Comparison of ENCODE assay signal across 8 cellular contexts in the genomic region with DNA sequence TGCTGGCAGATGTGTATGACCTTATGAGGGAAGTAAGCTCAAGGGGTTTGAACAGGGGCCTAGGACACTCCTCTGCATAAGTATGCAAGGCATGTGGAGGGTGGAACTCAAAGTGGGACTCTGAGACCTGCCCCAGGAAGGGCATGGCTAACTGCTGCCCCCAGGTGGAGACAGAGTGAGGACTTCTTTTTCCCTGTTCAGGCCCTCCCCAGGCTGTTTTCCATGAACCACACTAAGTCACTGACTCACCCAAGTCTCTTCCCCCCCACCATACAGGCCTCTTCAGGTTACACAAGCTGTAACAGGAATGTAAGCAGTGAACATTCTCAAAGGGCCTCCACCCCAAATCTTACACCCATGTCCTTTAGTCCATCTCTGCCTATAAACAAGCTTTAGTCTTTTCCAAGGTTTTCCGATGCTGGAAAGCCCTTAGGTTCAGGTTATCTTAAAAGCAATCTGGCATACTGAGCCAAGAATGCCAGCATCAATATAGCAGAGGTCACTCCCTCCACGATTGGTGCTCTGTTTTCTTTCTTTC. TPM values are rescaled to one million over a fixed set of nuclear protein-coding genes. Genes with fewer than 3 reads are reported as not detected.
A peak's percentile ranks its signal among the peaks of the same experiment; 100 is the strongest.
DNase-seq lines count a peak whose midpoint lies in the region; ATAC-seq and TF ChIP-seq lines count a peak whose summit lies in the region.

No MANE protein-coding gene starts in this region.

- peaks cover 8% of the 10 kb centered on the region for H3K79me1 ChIP-seq in trophoblast cell (ENCODE audit: low read length)

- no peak overlapping the region for H3K23ac ChIP-seq in trophoblast cell (ENCODE audit: low read length)

- no peak overlapping the region for H2BK12ac ChIP-seq in trophoblast cell (ENCODE audit: low read length)

- no peak overlapping the region for H3K9ac ChIP-seq in trophoblast cell (ENCODE audit: low read length)

- DNase-seq in BE2C (peak; percentile 75), RPMI8226 (peak; percentile 88), glomerular visceral epithelial cell (ENCODE audit: extremely low spot score) (peak; percentile 95), trophoblast cell (peak; percentile 98 to 99)
- peak; percentile 81 for DNase-seq in activated naive CD4-positive, alpha-beta T cell treated with Interleukin-2 at 50 U/mL for 16 hours

- ATAC-seq in HG02571 (IDR thresholded peaks at IDR 0.05; ENCODE audit: unreplicated experiment) (no peak), HG03521 (IDR thresholded peaks at IDR 0.05; ENCODE audit: unreplicated experiment) (no peak)

- H4K12ac ChIP-seq in trophoblast cell (ENCODE audit: low read depth, low read length): no peak overlapping the region

- H3K4ac ChIP-seq in trophoblast cell (ENCODE audit: low read depth, low read length): no peak overlapping the region

- H2BK120ac ChIP-seq in trophoblast cell (ENCODE audit: insufficient read depth, low read length, poor library complexity): no peak overlapping the region

- CTCF ChIA-PET in HEK293 (lab: Yijun Ruan, JAX): interaction anchor here (0.5 to 5.2 kb wide), 33 partner anchors 9 to 1029 kb away, joined by 3 to 80 read pairs (median 4); partner anchors contain the start of genes AHNAK, EEF1G, SCGB1A1 and TUT1

- TF ChIP-seq CTCF in BE2C (IDR thresholded peaks at IDR 0.05; ENCODE audit: low read depth, low read length) (peak; percentile 71), HEK293 (tag by site-specific recombination; IDR thresholded peaks at IDR 0.05) (peak; percentile 74)

- POLR2A ChIA-PET in HEK293 (lab: Yijun Ruan, JAX): interaction anchor here (0.6 to 2.5 kb wide), 14 partner anchors 9 to 415 kb away, joined by 3 to 13 read pairs (median 4); partner anchors contain the start of genes AHNAK, EEF1G, GANAB and MTA2

- H3K27me3 ChIP-seq in BE2C (no peaks in the 10 kb centered on the region), trophoblast cell (ENCODE audit: insufficient read depth, low read length) (no peaks in the 10 kb centered on the region)

- no peak overlapping the region for H2BK5ac ChIP-seq in trophoblast cell (ENCODE audit: low read depth, low read length, poor library complexity)

- H3K36me3 ChIP-seq in BE2C (peaks cover 55% of the 10 kb centered on the region), HEK293 (ENCODE audit: control insufficient read depth in 2 of 2, insufficient read depth in 1 of 2, low read length in 2 of 2) (peaks cover 16 to 82% of the 10 kb centered on the region in 2 experiments), trophoblast cell (ENCODE audit: control insufficient read depth in 1 of 2, insufficient read depth in 2 of 2, low read length in 2 of 2) (peaks cover 33 to 54% of the 10 kb centered on the region in 2 experiments)

- H3K4me3 ChIP-seq in BE2C (ENCODE audit: low read depth, low read length) (no peak overlapping the region), HEK293 (ENCODE audit: low read depth, low read length) (no peak overlapping the region), trophoblast cell (ENCODE audit: low read depth, low read length) (no peak overlapping the region)

- H4K91ac ChIP-seq in trophoblast cell (ENCODE audit: low read depth, low read length): no peak overlapping the region

- no peak overlapping the region for H2AFZ ChIP-seq in trophoblast cell (ENCODE audit: insufficient read depth, low read length, poor library complexity)

- H4K8ac ChIP-seq in trophoblast cell (ENCODE audit: low read depth, low read length): no peak overlapping the region

- H3K27ac ChIP-seq in HEK293 (ENCODE audit: extremely low read depth, low read depth, low read length) (no peak overlapping the region), trophoblast cell (ENCODE audit: low read depth, low read length) (peak overlapping the region; percentile 48)

- H3K4me1 ChIP-seq in BE2C (peaks cover 18% of the 10 kb centered on the region), HEK293 (ENCODE audit: control insufficient read depth, insufficient read depth, low read length) (peaks cover 6% of the 10 kb centered on the region; the same call in 1 of the 2 replicates), trophoblast cell (ENCODE audit: control insufficient read depth in 1 of 2, insufficient read depth in 2 of 2, low read length in 2 of 2) (peaks cover 25 to 26% of the 10 kb centered on the region in 2 experiments)

- no peak overlapping the region for H3K18ac ChIP-seq in trophoblast cell (ENCODE audit: low read length)

- WGBS in trophoblast cell (ENCODE audit: extremely low coverage, insufficient coverage, insufficient read length): no CpG with 5 or more reads among the region's 2 CpGs

- H3K4me2 ChIP-seq in trophoblast cell (ENCODE audit: low read length): no peak overlapping the region

- no peaks in the 10 kb centered on the region for H3K79me2 ChIP-seq in trophoblast cell (ENCODE audit: control insufficient read depth, insufficient read depth, low read length, poor library complexity)

- H3K9me3 ChIP-seq in BE2C (no peaks in the 10 kb centered on the region), HEK293 (ENCODE audit: control insufficient read depth, insufficient read depth, low read depth, low read length) (no peaks in the 10 kb centered on the region), trophoblast cell (ENCODE audit: insufficient read depth, low read depth, low read length) (no peaks in the 10 kb centered on the region)

- H3K14ac ChIP-seq in trophoblast cell (ENCODE audit: low read length): no peak overlapping the region

- no peak overlapping the region for H2AK5ac ChIP-seq in trophoblast cell (ENCODE audit: low read length)

TF ChIP-seq in HEK293, 187 proteins besides CTCF, POLR2A, EP300 and RAD21 (continues in another document):
- TF ChIP-seq ZNF324 (tag by site-specific recombination; IDR thresholded peaks at IDR 0.05) (no peak), ZNF341 (tag by site-specific recombination; IDR thresholded peaks at IDR 0.05; ENCODE audit: low read depth) (0 out of 2 replicates have a peak, but pooled peaks have one; percentile 26), SETDB1 (IDR thresholded peaks at IDR 0.05; ENCODE audit: insufficient read length, low read length) (no peak), ZNF571 (tag by site-specific recombination; IDR thresholded peaks at IDR 0.05) (no peak), ZNF175 (tag by site-specific recombination; IDR thresholded peaks at IDR 0.05) (no peak), KLF7 (tag by site-specific recombination; IDR thresholded peaks at IDR 0.05; ENCODE audit: borderline replicate concordance) (0 out of 2 replicates have a peak, but pooled peaks have one; percentile 13), ZNF692 (tag by site-specific recombination; IDR thresholded peaks at IDR 0.05) (peak; percentile 54), BCL11B (tag by site-specific recombination; IDR thresholded peaks at IDR 0.05; ENCODE audit: low read depth) (no peak), GLI2 (tag by site-specific recombination; IDR thresholded peaks at IDR 0.05; ENCODE audit: borderline replicate concordance, low read depth) (no peak), ZNF555 (tag by site-specific recombination; conservative IDR thresholded peaks at IDR 0.05) (no peak), ZNF600 (tag by site-specific recombination; IDR thresholded peaks at IDR 0.05) (peak; percentile 67), ZNF785 (tag by site-specific recombination; IDR thresholded peaks at IDR 0.05) (no peak), ZNF311 (tag by site-specific recombination; IDR thresholded peaks at IDR 0.05; ENCODE audit: borderline replicate concordance) (no peak), MZF1 (tag by site-specific recombination; IDR thresholded peaks at IDR 0.05; ENCODE audit: borderline replicate concordance) (no peak), FEZF1 (tag by site-specific recombination; IDR thresholded peaks at IDR 0.05) (peak; percentile 55; the same call in 1 of the 2 replicates), ZIC2 (tag by site-specific recombination; IDR thresholded peaks at IDR 0.05) (no peak)
- TF ChIP-seq, protein P1, sequence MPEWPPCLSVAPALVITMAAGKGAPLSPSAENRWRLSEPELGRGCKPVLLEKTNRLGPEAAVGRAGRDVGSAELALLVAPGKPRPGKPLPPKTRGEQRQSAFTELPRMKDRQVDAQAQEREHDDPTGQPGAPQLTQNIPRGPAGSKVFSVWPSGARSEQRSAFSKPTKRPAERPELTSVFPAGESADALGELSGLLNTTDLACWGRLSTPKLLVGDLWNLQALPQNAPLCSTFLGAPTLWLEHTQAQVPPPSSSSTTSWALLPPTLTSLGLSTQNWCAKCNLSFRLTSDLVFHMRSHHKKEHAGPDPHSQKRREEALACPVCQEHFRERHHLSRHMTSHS (tag by site-specific recombination; IDR thresholded peaks at IDR 0.05): no peak
- TF ChIP-seq, protein P2, sequence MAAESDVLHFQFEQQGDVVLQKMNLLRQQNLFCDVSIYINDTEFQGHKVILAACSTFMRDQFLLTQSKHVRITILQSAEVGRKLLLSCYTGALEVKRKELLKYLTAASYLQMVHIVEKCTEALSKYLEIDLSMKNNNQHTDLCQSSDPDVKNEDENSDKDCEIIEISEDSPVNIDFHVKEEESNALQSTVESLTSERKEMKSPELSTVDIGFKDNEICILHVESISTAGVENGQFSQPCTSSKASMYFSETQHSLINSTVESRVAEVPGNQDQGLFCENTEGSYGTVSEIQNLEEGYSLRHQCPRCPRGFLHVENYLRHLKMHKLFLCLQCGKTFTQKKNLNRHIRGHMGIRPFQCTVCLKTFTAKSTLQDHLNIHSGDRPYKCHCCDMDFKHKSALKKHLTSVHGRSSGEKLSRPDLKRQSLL (tag by site-specific recombination; IDR thresholded peaks at IDR 0.05): no peak

RNA-seq across cellular contexts. Expression of gene EEF1G, which starts 13.1 kb away (rescaled TPM):
- polyA plus RNA-seq in BE2C (2012; ENCODE audit: insufficient read depth, insufficient read length, low read depth): 578 TPM
- 1,102 and 1,140 TPM in 2 replicates for polyA plus RNA-seq in trophoblast cell (2013)

RNA-seq across cellular contexts. Expression of gene AHNAK, which starts 14.0 kb away (rescaled TPM):
- 7.4 TPM for polyA plus RNA-seq in BE2C (2012; ENCODE audit: insufficient read depth, insufficient read length, low read depth)
- polyA plus RNA-seq in trophoblast cell (2013): 191 and 221 TPM in 2 replicates

RNA-seq across cellular contexts. Expression of gene TUT1, which starts 30.7 kb away (rescaled TPM):
- polyA plus RNA-seq in BE2C (2012; ENCODE audit: insufficient read depth, insufficient read length, low read depth): 61.8 TPM
- 11.3 and 11.8 TPM in 2 replicates for polyA plus RNA-seq in trophoblast cell (2013)

RNA-seq across cellular contexts. Expression of gene MTA2, which starts 41.0 kb away (rescaled TPM):
- 83.3 TPM for polyA plus RNA-seq in BE2C (2012; ENCODE audit: insufficient read depth, insufficient read length, low read depth)
- polyA plus RNA-seq in trophoblast cell (2013): 70.5 and 71.0 TPM in 2 replicates

RNA-seq across cellular contexts. Expression of gene EML3, which starts 51.9 kb away (rescaled TPM):
- polyA plus RNA-seq in BE2C (2012; ENCODE audit: insufficient read depth, insufficient read length, low read depth): 33.4 TPM
- 33.4 and 36.1 TPM in 2 replicates for polyA plus RNA-seq in trophoblast cell (2013)
